1 cellular context compared by ENCODE assay signal in the genomic region with DNA sequence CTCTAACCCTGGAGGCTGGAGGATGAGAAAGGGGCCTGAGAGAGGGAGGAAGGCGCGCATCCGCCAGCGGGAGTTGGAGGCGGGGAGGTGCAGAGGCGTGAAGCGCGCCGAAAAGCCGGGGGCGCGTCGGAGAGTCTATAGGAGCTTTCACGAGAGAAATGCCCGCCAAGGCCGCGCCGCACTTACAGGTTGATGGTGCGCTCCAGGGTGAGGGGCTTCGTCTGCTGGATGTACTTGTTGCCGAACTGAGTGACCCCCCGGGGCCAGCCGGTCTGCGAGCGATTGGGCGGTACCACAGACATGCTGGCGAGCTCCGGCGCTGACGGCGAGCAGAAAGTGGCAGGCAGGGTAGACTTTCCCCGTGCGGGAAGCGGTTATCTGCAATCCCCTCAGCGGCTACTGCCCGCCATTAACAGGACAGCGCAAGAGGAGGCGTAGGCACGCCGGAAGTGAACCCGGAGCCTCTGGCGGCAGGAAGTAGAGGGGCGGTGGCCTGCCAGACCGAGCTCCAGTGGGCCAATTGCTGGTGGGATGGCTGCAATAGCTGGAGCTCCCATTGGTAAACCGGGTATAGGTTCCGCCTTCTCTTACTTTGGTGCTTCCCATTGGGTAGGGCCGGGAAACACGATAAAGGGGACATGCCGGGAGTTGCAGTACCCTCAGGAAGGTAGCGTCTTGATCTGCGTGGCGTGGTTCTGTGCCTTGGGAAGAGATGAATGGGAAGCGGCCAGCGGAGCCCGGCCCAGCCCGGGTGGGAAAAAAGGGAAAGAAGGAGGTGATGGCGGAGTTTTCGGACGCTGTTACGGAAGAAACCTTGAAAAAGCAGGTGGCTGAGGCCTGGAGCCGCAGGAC.
TF ChIP-seq lines count a peak whose summit lies in the region.

A gene (minus strand): TSS at position 432 of the 852 bp plus-strand sequence. CDS start 130 bp downstream, at position 302.
A gene (plus strand): TSS at position 654 of the 852 bp plus-strand sequence. CDS start 59 bp downstream, at position 713.

TF ChIP-seq in HepG2, 621 proteins besides CTCF, POLR2A, EP300 and RAD21 (continued from another document and continues in another):
- TF ChIP-seq, protein P1, sequence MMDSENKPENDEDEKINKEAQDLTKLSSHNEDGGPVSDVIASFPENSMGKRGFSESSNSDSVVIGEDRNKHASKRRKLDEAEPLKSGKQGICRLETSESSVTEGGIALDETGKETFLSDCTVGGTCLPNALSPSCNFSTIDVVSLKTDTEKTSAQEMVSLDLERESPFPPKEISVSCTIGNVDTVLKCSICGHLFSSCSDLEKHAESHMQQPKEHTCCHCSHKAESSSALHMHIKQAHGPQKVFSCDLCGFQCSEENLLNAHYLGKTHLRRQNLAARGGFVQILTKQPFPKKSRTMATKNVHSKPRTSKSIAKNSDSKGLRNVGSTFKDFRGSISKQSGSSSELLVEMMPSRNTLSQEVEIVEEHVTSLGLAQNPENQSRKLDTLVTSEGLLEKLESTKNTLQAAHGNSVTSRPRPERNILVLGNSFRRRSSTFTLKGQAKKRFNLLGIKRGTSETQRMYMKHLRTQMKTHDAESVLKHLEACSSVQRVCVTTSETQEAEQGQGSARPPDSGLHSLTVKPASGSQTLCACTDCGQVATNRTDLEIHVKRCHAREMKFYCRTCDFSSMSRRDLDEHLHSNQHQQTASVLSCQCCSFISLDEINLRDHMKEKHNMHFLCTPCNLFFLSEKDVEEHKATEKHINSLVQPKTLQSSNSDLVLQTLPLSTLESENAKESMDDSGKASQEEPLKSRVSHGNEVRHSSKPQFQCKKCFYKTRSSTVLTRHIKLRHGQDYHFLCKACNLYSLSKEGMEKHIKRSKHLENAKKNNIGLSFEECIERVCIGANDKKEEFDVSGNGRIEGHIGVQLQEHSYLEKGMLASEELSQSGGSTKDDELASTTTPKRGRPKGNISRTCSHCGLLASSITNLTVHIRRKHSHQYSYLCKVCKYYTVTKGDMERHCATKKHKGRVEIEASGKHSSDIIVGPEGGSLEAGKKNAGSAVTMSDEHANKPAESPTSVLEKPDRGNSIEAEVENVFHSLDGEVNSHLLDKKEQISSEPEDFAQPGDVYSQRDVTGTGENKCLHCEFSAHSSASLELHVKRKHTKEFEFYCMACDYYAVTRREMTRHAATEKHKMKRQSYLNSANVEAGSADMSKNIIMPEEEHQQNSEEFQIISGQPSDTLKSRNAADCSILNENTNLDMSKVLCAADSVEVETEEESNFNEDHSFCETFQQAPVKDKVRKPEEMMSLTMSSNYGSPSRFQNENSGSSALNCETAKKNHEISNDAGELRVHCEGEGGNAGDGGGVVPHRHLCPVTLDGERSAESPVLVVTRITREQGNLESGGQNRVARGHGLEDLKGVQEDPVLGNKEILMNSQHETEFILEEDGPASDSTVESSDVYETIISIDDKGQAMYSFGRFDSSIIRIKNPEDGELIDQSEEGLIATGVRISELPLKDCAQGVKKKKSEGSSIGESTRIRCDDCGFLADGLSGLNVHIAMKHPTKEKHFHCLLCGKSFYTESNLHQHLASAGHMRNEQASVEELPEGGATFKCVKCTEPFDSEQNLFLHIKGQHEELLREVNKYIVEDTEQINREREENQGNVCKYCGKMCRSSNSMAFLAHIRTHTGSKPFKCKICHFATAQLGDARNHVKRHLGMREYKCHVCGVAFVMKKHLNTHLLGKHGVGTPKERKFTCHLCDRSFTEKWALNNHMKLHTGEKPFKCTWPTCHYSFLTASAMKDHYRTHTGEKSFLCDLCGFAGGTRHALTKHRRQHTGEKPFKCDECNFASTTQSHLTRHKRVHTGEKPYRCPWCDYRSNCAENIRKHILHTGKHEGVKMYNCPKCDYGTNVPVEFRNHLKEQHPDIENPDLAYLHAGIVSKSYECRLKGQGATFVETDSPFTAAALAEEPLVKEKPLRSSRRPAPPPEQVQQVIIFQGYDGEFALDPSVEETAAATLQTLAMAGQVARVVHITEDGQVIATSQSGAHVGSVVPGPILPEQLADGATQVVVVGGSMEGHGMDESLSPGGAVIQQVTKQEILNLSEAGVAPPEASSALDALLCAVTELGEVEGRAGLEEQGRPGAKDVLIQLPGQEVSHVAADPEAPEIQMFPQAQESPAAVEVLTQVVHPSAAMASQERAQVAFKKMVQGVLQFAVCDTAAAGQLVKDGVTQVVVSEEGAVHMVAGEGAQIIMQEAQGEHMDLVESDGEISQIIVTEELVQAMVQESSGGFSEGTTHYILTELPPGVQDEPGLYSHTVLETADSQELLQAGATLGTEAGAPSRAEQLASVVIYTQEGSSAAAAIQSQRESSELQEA (CRISPR knock-in tag; IDR thresholded peaks at IDR 0.05; ENCODE audit: not compliant biosample characterization) = peak; percentile 68
- TF ChIP-seq RXRA (CRISPR knock-in tag; IDR thresholded peaks at IDR 0.05) = peak; percentile 74
- TF ChIP-seq KLF13 (CRISPR knock-in tag; IDR thresholded peaks at IDR 0.05) = no peak
- TF ChIP-seq SUZ12 (IDR thresholded peaks at IDR 0.05; ENCODE audit: low read depth, low read length) = no peak
- TF ChIP-seq, protein P2, sequence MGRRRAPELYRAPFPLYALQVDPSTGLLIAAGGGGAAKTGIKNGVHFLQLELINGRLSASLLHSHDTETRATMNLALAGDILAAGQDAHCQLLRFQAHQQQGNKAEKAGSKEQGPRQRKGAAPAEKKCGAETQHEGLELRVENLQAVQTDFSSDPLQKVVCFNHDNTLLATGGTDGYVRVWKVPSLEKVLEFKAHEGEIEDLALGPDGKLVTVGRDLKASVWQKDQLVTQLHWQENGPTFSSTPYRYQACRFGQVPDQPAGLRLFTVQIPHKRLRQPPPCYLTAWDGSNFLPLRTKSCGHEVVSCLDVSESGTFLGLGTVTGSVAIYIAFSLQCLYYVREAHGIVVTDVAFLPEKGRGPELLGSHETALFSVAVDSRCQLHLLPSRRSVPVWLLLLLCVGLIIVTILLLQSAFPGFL (CRISPR knock-in tag; IDR thresholded peaks at IDR 0.05) = peak; percentile 86
- TF ChIP-seq, protein P3, sequence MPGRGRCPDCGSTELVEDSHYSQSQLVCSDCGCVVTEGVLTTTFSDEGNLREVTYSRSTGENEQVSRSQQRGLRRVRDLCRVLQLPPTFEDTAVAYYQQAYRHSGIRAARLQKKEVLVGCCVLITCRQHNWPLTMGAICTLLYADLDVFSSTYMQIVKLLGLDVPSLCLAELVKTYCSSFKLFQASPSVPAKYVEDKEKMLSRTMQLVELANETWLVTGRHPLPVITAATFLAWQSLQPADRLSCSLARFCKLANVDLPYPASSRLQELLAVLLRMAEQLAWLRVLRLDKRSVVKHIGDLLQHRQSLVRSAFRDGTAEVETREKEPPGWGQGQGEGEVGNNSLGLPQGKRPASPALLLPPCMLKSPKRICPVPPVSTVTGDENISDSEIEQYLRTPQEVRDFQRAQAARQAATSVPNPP (CRISPR knock-in tag; IDR thresholded peaks at IDR 0.05) = no peak
- TF ChIP-seq KDM4B (CRISPR knock-in tag; IDR thresholded peaks at IDR 0.05) = peak; percentile 63
- TF ChIP-seq KDM5A (IDR thresholded peaks at IDR 0.05; ENCODE audit: borderline replicate concordance, low read length) = peak; percentile 82
- TF ChIP-seq SAP130 (CRISPR knock-in tag; IDR thresholded peaks at IDR 0.05; ENCODE audit: low read depth) = peak; percentile 95
- TF ChIP-seq ZNF564 (CRISPR knock-in tag; IDR thresholded peaks at IDR 0.05) = 0 out of 2 replicates have a peak, but pooled peaks have one; percentile 64
- peak; percentile 63; the same call in 1 of the 2 replicates for TF ChIP-seq ZBTB38 (CRISPR knock-in tag; IDR thresholded peaks at IDR 0.05)
- peak; percentile 72 for TF ChIP-seq POGZ (CRISPR knock-in tag; IDR thresholded peaks at IDR 0.05)
- no peak for TF ChIP-seq LCORL (IDR thresholded peaks at IDR 0.05)
- 0 out of 2 replicates have a peak, but pooled peaks have one; percentile 30 for TF ChIP-seq LCORL (CRISPR knock-in tag; IDR thresholded peaks at IDR 0.05)
- TF ChIP-seq, protein P4, sequence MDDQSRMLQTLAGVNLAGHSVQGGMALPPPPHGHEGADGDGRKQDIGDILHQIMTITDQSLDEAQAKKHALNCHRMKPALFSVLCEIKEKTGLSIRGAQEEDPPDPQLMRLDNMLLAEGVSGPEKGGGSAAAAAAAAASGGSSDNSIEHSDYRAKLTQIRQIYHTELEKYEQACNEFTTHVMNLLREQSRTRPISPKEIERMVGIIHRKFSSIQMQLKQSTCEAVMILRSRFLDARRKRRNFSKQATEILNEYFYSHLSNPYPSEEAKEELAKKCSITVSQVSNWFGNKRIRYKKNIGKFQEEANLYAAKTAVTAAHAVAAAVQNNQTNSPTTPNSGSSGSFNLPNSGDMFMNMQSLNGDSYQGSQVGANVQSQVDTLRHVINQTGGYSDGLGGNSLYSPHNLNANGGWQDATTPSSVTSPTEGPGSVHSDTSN (CRISPR knock-in tag; IDR thresholded peaks at IDR 0.05; ENCODE audit: borderline replicate concordance) = no peak
- TF ChIP-seq, protein P5, sequence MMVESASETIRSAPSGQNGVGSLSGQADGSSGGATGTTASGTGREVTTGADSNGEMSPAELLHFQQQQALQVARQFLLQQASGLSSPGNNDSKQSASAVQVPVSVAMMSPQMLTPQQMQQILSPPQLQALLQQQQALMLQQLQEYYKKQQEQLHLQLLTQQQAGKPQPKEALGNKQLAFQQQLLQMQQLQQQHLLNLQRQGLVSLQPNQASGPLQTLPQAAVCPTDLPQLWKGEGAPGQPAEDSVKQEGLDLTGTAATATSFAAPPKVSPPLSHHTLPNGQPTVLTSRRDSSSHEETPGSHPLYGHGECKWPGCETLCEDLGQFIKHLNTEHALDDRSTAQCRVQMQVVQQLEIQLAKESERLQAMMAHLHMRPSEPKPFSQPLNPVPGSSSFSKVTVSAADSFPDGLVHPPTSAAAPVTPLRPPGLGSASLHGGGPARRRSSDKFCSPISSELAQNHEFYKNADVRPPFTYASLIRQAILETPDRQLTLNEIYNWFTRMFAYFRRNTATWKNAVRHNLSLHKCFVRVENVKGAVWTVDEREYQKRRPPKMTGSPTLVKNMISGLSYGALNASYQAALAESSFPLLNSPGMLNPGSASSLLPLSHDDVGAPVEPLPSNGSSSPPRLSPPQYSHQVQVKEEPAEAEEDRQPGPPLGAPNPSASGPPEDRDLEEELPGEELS (CRISPR knock-in tag; IDR thresholded peaks at IDR 0.05) = no peak; the same call in 1 of the 2 replicates
- TF ChIP-seq, protein P6, sequence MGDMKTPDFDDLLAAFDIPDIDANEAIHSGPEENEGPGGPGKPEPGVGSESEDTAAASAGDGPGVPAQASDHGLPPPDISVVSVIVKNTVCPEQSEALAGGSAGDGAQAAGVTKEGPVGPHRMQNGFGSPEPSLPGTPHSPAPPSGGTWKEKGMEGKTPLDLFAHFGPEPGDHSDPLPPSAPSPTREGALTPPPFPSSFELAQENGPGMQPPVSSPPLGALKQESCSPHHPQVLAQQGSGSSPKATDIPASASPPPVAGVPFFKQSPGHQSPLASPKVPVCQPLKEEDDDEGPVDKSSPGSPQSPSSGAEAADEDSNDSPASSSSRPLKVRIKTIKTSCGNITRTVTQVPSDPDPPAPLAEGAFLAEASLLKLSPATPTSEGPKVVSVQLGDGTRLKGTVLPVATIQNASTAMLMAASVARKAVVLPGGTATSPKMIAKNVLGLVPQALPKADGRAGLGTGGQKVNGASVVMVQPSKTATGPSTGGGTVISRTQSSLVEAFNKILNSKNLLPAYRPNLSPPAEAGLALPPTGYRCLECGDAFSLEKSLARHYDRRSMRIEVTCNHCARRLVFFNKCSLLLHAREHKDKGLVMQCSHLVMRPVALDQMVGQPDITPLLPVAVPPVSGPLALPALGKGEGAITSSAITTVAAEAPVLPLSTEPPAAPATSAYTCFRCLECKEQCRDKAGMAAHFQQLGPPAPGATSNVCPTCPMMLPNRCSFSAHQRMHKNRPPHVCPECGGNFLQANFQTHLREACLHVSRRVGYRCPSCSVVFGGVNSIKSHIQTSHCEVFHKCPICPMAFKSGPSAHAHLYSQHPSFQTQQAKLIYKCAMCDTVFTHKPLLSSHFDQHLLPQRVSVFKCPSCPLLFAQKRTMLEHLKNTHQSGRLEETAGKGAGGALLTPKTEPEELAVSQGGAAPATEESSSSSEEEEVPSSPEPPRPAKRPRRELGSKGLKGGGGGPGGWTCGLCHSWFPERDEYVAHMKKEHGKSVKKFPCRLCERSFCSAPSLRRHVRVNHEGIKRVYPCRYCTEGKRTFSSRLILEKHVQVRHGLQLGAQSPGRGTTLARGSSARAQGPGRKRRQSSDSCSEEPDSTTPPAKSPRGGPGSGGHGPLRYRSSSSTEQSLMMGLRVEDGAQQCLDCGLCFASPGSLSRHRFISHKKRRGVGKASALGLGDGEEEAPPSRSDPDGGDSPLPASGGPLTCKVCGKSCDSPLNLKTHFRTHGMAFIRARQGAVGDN (CRISPR knock-in tag; IDR thresholded peaks at IDR 0.05) = peak; percentile 90
- no peak for TF ChIP-seq KDM6A (CRISPR knock-in tag; IDR thresholded peaks at IDR 0.05; ENCODE audit: low read depth)
- TF ChIP-seq HNRNPLL (IDR thresholded peaks at IDR 0.05; ENCODE audit: low read depth, low read length, poor library complexity, severe bottlenecking) = peak; percentile 86
- 0 out of 2 replicates have a peak, but pooled peaks have one; percentile 76 for TF ChIP-seq ZNF343 (CRISPR knock-in tag; IDR thresholded peaks at IDR 0.05)
- TF ChIP-seq MEIS2 (CRISPR knock-in tag; IDR thresholded peaks at IDR 0.05) = peak; percentile 69
- TF ChIP-seq CREM (IDR thresholded peaks at IDR 0.05) = peak; percentile 89
- no peak for TF ChIP-seq CREM (CRISPR knock-in tag; IDR thresholded peaks at IDR 0.05)
- TF ChIP-seq, protein P7, sequence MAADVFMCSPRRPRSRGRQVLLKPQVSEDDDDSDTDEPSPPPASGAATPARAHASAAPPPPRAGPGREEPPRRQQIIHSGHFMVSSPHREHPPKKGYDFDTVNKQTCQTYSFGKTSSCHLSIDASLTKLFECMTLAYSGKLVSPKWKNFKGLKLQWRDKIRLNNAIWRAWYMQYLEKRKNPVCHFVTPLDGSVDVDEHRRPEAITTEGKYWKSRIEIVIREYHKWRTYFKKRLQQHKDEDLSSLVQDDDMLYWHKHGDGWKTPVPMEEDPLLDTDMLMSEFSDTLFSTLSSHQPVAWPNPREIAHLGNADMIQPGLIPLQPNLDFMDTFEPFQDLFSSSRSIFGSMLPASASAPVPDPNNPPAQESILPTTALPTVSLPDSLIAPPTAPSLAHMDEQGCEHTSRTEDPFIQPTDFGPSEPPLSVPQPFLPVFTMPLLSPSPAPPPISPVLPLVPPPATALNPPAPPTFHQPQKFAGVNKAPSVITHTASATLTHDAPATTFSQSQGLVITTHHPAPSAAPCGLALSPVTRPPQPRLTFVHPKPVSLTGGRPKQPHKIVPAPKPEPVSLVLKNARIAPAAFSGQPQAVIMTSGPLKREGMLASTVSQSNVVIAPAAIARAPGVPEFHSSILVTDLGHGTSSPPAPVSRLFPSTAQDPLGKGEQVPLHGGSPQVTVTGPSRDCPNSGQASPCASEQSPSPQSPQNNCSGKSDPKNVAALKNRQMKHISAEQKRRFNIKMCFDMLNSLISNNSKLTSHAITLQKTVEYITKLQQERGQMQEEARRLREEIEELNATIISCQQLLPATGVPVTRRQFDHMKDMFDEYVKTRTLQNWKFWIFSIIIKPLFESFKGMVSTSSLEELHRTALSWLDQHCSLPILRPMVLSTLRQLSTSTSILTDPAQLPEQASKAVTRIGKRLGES (CRISPR knock-in tag; IDR thresholded peaks at IDR 0.05; ENCODE audit: borderline replicate concordance) = peak; percentile 27; the same call in 1 of the 2 replicates
